In the genomic region with DNA sequence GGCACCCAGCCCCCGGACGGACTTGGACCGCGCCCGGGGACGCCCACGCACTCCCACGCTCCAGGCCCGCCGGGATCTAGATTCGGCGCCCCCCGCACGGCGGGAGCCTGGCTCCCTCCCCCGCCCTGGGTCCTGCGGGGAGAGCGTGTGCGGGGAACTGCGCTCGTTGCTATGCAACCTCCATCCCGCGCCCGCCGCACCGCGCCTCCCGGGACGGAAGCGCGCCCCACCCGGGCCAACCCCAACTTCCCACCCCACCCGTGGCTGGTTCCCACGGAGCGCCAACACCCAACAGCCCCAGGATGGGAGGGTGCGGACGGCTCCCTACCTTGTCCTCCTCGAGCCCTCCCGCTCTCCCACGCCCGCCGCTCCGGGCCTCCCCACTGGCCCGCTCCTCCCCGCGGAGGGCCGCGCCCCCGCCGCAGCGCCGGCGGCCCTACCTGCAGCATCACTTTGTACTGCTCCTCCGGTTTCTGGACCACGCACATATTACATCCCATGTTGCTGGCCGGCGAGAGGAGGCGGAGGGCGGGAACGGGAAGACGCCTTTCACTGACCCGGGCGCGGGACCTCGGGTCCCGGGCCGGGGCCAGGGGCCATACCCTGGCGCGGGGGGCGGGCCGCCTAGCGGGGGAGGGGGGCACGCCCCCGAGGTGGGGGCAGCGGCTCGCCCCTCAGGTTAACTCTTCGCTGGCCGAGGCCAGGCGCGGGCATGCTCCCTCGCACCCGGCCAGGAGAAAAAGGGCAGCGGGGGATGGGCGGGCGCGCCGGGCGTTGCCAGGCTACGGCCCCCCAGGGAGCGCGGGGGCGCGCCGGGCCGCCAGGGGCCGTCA, we compare ENCODE assay signal across 9 cellular contexts. TPM values are rescaled to one million over a fixed set of nuclear protein-coding genes. Genes with fewer than 3 reads are reported as not detected.
A peak's percentile ranks its signal among the peaks of the same experiment; 100 is the strongest.
DNase-seq lines count a peak whose midpoint lies in the region; ATAC-seq and TF ChIP-seq lines count a peak whose summit lies in the region.
"Had no signal": no experiment of that assay in that cellular context is flagged by ENCODE, and none has a peak within 500 bp of the region (broad histone marks: within the 10 kb centered on the region; RNA-seq: fewer than 3 reads in every experiment).

A gene with protein sequence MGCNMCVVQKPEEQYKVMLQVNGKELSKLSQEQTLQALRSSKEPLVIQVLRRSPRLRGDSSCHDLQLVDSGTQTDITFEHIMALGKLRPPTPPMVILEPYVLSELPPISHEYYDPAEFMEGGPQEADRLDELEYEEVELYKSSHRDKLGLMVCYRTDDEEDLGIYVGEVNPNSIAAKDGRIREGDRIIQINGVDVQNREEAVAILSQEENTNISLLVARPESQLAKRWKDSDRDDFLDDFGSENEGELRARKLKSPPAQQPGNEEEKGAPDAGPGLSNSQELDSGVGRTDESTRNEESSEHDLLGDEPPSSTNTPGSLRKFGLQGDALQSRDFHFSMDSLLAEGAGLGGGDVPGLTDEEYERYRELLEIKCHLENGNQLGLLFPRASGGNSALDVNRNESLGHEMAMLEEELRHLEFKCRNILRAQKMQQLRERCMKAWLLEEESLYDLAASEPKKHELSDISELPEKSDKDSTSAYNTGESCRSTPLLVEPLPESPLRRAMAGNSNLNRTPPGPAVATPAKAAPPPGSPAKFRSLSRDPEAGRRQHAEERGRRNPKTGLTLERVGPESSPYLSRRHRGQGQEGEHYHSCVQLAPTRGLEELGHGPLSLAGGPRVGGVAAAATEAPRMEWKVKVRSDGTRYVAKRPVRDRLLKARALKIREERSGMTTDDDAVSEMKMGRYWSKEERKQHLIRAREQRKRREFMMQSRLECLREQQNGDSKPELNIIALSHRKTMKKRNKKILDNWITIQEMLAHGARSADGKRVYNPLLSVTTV (minus strand): TSS at position 746 of the 833 bp plus-strand sequence. CDS start 246 bp downstream, at position 500.

- no peaks in the 10 kb centered on the region for H3K36me3 Mint-ChIP-seq in glutamatergic neuron (ENCODE audit: unreplicated experiment)

- H3K36me3 ChIP-seq in GM23248 (ENCODE audit: low read depth) (no peaks in the 10 kb centered on the region), sigmoid colon (no peaks in the 10 kb centered on the region)
- H3K36me3 ChIP-seq: SJSA1 had no signal

- peaks cover 5% of the 10 kb centered on the region for H3K9me3 Mint-ChIP-seq in glutamatergic neuron (ENCODE audit: unreplicated experiment)

- no peak for TF ChIP-seq CTCF in glutamatergic neuron (IDR thresholded peaks at IDR 0.05; ENCODE audit: partially characterized antibody, unreplicated experiment)
- TF ChIP-seq CTCF in sigmoid colon (IDR thresholded peaks at IDR 0.05): no peak

- intact Hi-C loops in sigmoid colon (cut with DNase I): loop anchor here (2.0 kb wide), 1 partner anchor 93 kb away; no protein-coding TSS in a partner anchor

- H3K27ac ChIP-seq in GM23248: no peak within 1 kb of the TSS
- peak within 1 kb of the TSS; percentile 69 to 79 (median 76) for H3K27ac ChIP-seq in sigmoid colon
- H3K27ac ChIP-seq: SJSA1 had no signal

- 0 to 3% methylated on average over 10 to 24 of the region's 96 CpGs for WGBS in GM23248 (ENCODE audit: low coverage in 1 of 2, low lambda C conversion rate in 2 of 2, missing lambda C conversion rate in 2 of 2), 2 experiments
- WGBS in sigmoid colon, 2 donors: 1 to 2% methylated on average over 96 of the region's 96 CpGs

- H3K4me3 Mint-ChIP-seq in glutamatergic neuron (ENCODE audit: unreplicated experiment): peak within 1 kb of the TSS; percentile 81

- H3K9me2 ChIP-seq in GM23248 (ENCODE audit: insufficient read depth): no peaks in the 10 kb centered on the region

- TF ChIP-seq POLR2A in sigmoid colon (IDR thresholded peaks at IDR 0.05): no peak

- no peaks in the 10 kb centered on the region for H3F3A ChIP-seq in GM23248 (ENCODE audit: insufficient read depth)

- H2AFZ ChIP-seq in GM23248: no peak within 1 kb of the TSS

- peak; percentile 32 for ATAC-seq in SK-N-SH treated with all-trans-retinoic acid at 6 μM for 48 hours
- no peak for ATAC-seq in HG03045 (IDR thresholded peaks at IDR 0.05; ENCODE audit: unreplicated experiment)
- no peak for ATAC-seq in GM19035 (IDR thresholded peaks at IDR 0.05; ENCODE audit: unreplicated experiment)

- no peak within 1 kb of the TSS for H3K27ac Mint-ChIP-seq in glutamatergic neuron (ENCODE audit: unreplicated experiment)

- in situ Hi-C loops in GM23248 (cut with MboI): no loop called here
- in situ Hi-C loops in ACHN (cut with HindIII; ENCODE audit: low pct_ligation_motif_present, low pct_unique_long_range_greater_than_20kb, low sequenced_read_pairs): no loop called here

- peaks cover 4% of the 10 kb centered on the region for H3K27me3 Mint-ChIP-seq in glutamatergic neuron (ENCODE audit: unreplicated experiment)

- no peak within 1 kb of the TSS for H3K4me2 ChIP-seq in GM23248 (ENCODE audit: unreplicated experiment)

- no peaks in the 10 kb centered on the region for H3K79me2 ChIP-seq in GM23248 (ENCODE audit: insufficient read depth)

- peak; percentile 9 for DNase-seq in GM23248
- peak; percentile 51 for DNase-seq in glutamatergic neuron
- DNase-seq in sigmoid colon: peak; percentile 59
- no peak for DNase-seq in ACHN
- DNase-seq in C1 segment of cervical spinal cord (lab: John Stamatoyannopoulos, UW): no peak

- H3K9me3 ChIP-seq in GM23248 (ENCODE audit: low read depth): no peaks in the 10 kb centered on the region
- H3K9me3 ChIP-seq in sigmoid colon: no peaks in the 10 kb centered on the region
- H3K9me3 ChIP-seq: SJSA1 had no signal

- H3K4me1 Mint-ChIP-seq in glutamatergic neuron (ENCODE audit: low read depth, unreplicated experiment): no peaks in the 10 kb centered on the region

- H3K27me3 ChIP-seq in GM23248 (replicated peaks; ENCODE audit: insufficient read depth) (no peaks in the 10 kb centered on the region; the same call in 1 of the 2 replicates), sigmoid colon (peaks cover 0 to 7% (median 0%) of the 10 kb centered on the region in 3 donors)

- H3K4me3 ChIP-seq in GM23248: 0 out of 2 replicates have a peak within 1 kb of the TSS, but pooled peaks have one; percentile 29
- peak within 1 kb of the TSS; percentile 34 to 59 (median 52) for H3K4me3 ChIP-seq in sigmoid colon
- H3K4me3 ChIP-seq: SJSA1 had no signal

- TF ChIP-seq EP300 in sigmoid colon (IDR thresholded peaks at IDR 0.05): no peak

- no peaks in the 10 kb centered on the region for H3K4me1 ChIP-seq in GM23248 (ENCODE audit: insufficient read depth)
- H3K4me1 ChIP-seq in sigmoid colon: peaks cover 0 to 22% (median 4%) of the 10 kb centered on the region in 4 donors
- H3K4me1 ChIP-seq: SJSA1 had no signal

- H3K9ac ChIP-seq in GM23248: no peak within 1 kb of the TSS

- no peaks in the 10 kb centered on the region for H4K20me1 ChIP-seq in GM23248 (ENCODE audit: insufficient read depth)

TF ChIP-seq in SK-N-SH treated with all-trans-retinoic acid at 6 μM for 48 hours, 23 proteins besides CTCF, POLR2A, EP300 and RAD21:
- TF ChIP-seq, protein P1, sequence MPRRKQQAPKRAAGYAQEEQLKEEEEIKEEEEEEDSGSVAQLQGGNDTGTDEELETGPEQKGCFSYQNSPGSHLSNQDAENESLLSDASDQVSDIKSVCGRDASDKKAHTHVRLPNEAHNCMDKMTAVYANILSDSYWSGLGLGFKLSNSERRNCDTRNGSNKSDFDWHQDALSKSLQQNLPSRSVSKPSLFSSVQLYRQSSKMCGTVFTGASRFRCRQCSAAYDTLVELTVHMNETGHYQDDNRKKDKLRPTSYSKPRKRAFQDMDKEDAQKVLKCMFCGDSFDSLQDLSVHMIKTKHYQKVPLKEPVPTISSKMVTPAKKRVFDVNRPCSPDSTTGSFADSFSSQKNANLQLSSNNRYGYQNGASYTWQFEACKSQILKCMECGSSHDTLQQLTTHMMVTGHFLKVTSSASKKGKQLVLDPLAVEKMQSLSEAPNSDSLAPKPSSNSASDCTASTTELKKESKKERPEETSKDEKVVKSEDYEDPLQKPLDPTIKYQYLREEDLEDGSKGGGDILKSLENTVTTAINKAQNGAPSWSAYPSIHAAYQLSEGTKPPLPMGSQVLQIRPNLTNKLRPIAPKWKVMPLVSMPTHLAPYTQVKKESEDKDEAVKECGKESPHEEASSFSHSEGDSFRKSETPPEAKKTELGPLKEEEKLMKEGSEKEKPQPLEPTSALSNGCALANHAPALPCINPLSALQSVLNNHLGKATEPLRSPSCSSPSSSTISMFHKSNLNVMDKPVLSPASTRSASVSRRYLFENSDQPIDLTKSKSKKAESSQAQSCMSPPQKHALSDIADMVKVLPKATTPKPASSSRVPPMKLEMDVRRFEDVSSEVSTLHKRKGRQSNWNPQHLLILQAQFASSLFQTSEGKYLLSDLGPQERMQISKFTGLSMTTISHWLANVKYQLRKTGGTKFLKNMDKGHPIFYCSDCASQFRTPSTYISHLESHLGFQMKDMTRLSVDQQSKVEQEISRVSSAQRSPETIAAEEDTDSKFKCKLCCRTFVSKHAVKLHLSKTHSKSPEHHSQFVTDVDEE (CRISPR knock-in tag; IDR thresholded peaks at IDR 0.05): no peak
- TF ChIP-seq ZC3H10 (CRISPR knock-in tag; IDR thresholded peaks at IDR 0.05): no peak
- TF ChIP-seq ARNTL (CRISPR knock-in tag; IDR thresholded peaks at IDR 0.05; ENCODE audit: borderline replicate concordance, low read depth): no peak
- no peak for TF ChIP-seq BACH2 (CRISPR knock-in tag; IDR thresholded peaks at IDR 0.05; ENCODE audit: borderline replicate concordance)
- no peak for TF ChIP-seq SNAI2 (CRISPR knock-in tag; IDR thresholded peaks at IDR 0.05)
- no peak for TF ChIP-seq PPARA (CRISPR knock-in tag; IDR thresholded peaks at IDR 0.05; ENCODE audit: borderline replicate concordance)
- TF ChIP-seq GLIS3 (CRISPR knock-in tag; IDR thresholded peaks at IDR 0.05): no peak
- TF ChIP-seq CSDC2 (CRISPR knock-in tag; IDR thresholded peaks at IDR 0.05): no peak

RNA-seq across cellular contexts. Expression of the gene that starts here (rescaled TPM):
- total RNA-seq in GM23248 (2014; rRNA removed; shearing (Covaris generic)): 1.5 TPM in 1 of 2 replicates, not detected in the other
- polyA plus RNA-seq in GM23248 (2016; fragmentation: Nextera tagmentation; extraction: Ambion mirVana) (not detected in 2 replicates), sigmoid colon (1 to 10 TPM in 2 of 3 donors, under 1 TPM in 1; 0.46 to 5.1 (median 1.2) TPM)
- total RNA-seq in glutamatergic neuron (ENCODE audit: unreplicated experiment) (41.8 TPM), sigmoid colon (10 to 100 TPM in 3 of 4 donors, 1 to 10 TPM in 1; 8.6 to 24.4 (median 14.2) TPM)

Comparison
In these comparisons a context has a peak if more than half of its experiments do, and no peak if none do; other contexts are left out.
1. DNase-seq: peak in GM23248 (single experiment), glutamatergic neuron (single experiment) and sigmoid colon (single experiment); none in ACHN (single experiment) and C1 segment of cervical spinal cord (0 of 14).